8 cellular contexts compared by ENCODE assay signal in the genomic region with DNA sequence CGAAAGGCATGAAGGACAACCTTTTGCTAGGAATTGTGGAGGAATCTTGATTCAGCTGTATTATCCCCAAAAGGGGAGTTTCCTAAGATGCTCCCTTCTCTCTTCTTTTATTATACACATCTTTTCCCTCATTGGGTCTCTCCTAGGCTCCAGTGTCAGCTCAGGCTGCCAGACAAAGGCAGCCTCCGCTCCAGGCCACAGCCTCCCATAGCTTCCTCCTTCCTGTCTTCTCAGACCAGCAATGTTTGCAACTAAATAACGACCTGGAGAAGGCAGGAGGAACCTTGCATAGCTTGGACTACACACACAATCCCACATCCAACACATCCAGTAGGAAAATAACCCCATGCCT. TPM values are rescaled to one million over a fixed set of nuclear protein-coding genes. Genes with fewer than 3 reads are reported as not detected.
A peak's percentile ranks its signal among the peaks of the same experiment; 100 is the strongest.
DNase-seq lines count a peak whose midpoint lies in the region; FAIRE-seq and TF ChIP-seq lines count a peak whose summit lies in the region.

No MANE protein-coding gene starts in this region.

- H3K4me3 ChIP-seq in AG04450 (ENCODE audit: low read depth, low read length) (peak overlapping the region; percentile 58), HUES6 (ENCODE audit: low read depth, low read length) (peak overlapping the region; percentile 66), astrocyte of the cerebellum (ENCODE audit: low read depth, low read length) (peak overlapping the region; percentile 51), mesendoderm (ENCODE audit: low read length) (peak overlapping the region; percentile 64)

- H3K27me3 ChIP-seq in AG04450 (ENCODE audit: control insufficient read depth, insufficient read depth, low read length) (peaks cover 4% of the 10 kb centered on the region), HUES6 (ENCODE audit: control insufficient read depth, insufficient read depth, low read length) (peaks cover 53% of the 10 kb centered on the region), mesendoderm (ENCODE audit: insufficient read depth, low read length, poor library complexity) (peaks cover 27% of the 10 kb centered on the region)

- H2BK5ac ChIP-seq in mesendoderm (ENCODE audit: low read length) = no peak overlapping the region

- peak overlapping the region; percentile 24 for H3K18ac ChIP-seq in mesendoderm (ENCODE audit: low read length)

- H3K79me2 ChIP-seq in mesendoderm (ENCODE audit: control insufficient read depth, insufficient read depth, low read length) = no peaks in the 10 kb centered on the region

- H3K27ac ChIP-seq in AG04450 (ENCODE audit: low read depth, low read length) (peak overlapping the region; percentile 84), HUES6 (ENCODE audit: low read depth, low read length) (no peak overlapping the region; the same call in 1 of the 2 replicates), mesendoderm (ENCODE audit: low read depth, low read length) (peak overlapping the region; percentile 67)

- DNase-seq in AG04450 (ENCODE audit: low read depth, low spot score) = no peak
- no peak for DNase-seq in astrocyte of the cerebellum (ENCODE audit: low read depth)
- DNase-seq in mesendoderm = no peak
- no peak for DNase-seq in GM13977 (ENCODE audit: low spot score)
- no peak for DNase-seq in NCI-H2196 (lab: John Stamatoyannopoulos, UW; ENCODE audit: unreplicated experiment)
- no peak for DNase-seq in GM12891 (ENCODE audit: insufficient read length, low spot score)
- no peak for DNase-seq in NCI-H2029 treated with DMSO at 0.1 percent for 48 hours (lab: John Stamatoyannopoulos, UW)

- H3K9ac ChIP-seq in HUES6 (ENCODE audit: low read length) (peak overlapping the region; percentile 73), mesendoderm (ENCODE audit: low read length) (peak overlapping the region; percentile 82)

- no peak overlapping the region for H2BK120ac ChIP-seq in mesendoderm (ENCODE audit: low read depth, low read length)

- in situ Hi-C loops in astrocyte of the cerebellum (cut with HindIII; ENCODE audit: low sequenced_read_pairs) = no loop called here
- in situ Hi-C loops in GM13977 (cut with MboI; ENCODE audit: low pct_unique_long_range_greater_than_20kb, low sequenced_read_pairs, unreplicated experiment) = no loop called here

- H3K56ac ChIP-seq in mesendoderm (ENCODE audit: low read length) = peak overlapping the region; percentile 94

- no peak overlapping the region for H2BK15ac ChIP-seq in mesendoderm (replicated peaks; ENCODE audit: low read depth)

- CTCF ChIA-PET in AG04450 (lab: Charles Lee) = interaction anchor here (1.1 to 17.3 kb wide), 9 partner anchors 8 to 99 kb away, joined by 3 to 414 read pairs (median 22); a partner anchor contains a TSS

- TF ChIP-seq POLR2A in GM12891 (IDR thresholded peaks at IDR 0.05; ENCODE audit: low read depth, low read length) = no peak

- H4K8ac ChIP-seq in mesendoderm (ENCODE audit: low read depth, low read length) = no peak overlapping the region

- no peaks in the 10 kb centered on the region for H3K36me3 ChIP-seq in HUES6 (ENCODE audit: control insufficient read depth, insufficient read depth, low read length)
- H3K36me3 ChIP-seq in mesendoderm (ENCODE audit: control insufficient read depth, insufficient read depth, low read length) = no peaks in the 10 kb centered on the region

- no peak overlapping the region for H2AK5ac ChIP-seq in mesendoderm (ENCODE audit: low read length)

- POLR2A ChIA-PET in AG04450 (lab: Yijun Ruan, JAX) = interaction anchor here (1.0 to 3.2 kb wide), 11 partner anchors 9 to 775 kb away, joined by 3 to 30 read pairs (median 4); a partner anchor contains a TSS

- no peak overlapping the region for H4K5ac ChIP-seq in mesendoderm (ENCODE audit: low read length)

- H3K9me3 ChIP-seq in AG04450 (ENCODE audit: control insufficient read depth, insufficient read depth, low read length) (no peaks in the 10 kb centered on the region; the same call in 1 of the 2 replicates), HUES6 (ENCODE audit: control insufficient read depth, insufficient read depth, low read depth, low read length) (no peaks in the 10 kb centered on the region)

- TF ChIP-seq CTCF in AG04450 (IDR thresholded peaks at IDR 0.05; ENCODE audit: low read depth, low read length) (no peak), astrocyte of the cerebellum (IDR thresholded peaks at IDR 0.05; ENCODE audit: low read depth, low read length, missing control alignments) (no peak), GM13977 (IDR thresholded peaks at IDR 0.05; ENCODE audit: extremely low read depth, insufficient read depth, missing control alignments) (no peak)

- no peaks in the 10 kb centered on the region for H3K79me1 ChIP-seq in mesendoderm (ENCODE audit: low read length)

- WGBS in mesendoderm (ENCODE audit: extremely low coverage, insufficient coverage, low lambda C conversion rate) = no CpG with 5 or more reads among the region's 3 CpGs

- H3K4ac ChIP-seq in mesendoderm (ENCODE audit: low read depth, low read length) = no peak overlapping the region

- H3K4me1 ChIP-seq in HUES6 (ENCODE audit: control insufficient read depth, insufficient read depth, low read length) (peaks cover 32% of the 10 kb centered on the region), mesendoderm (ENCODE audit: control insufficient read depth, low read depth, low read length) (peaks cover 7% of the 10 kb centered on the region)

- no peak for FAIRE-seq in GM12891 (lab: Jason Lieb, UNC)

- peak overlapping the region; percentile 64 for H3K4me2 ChIP-seq in mesendoderm (ENCODE audit: low read length)

- H3K23ac ChIP-seq in mesendoderm (ENCODE audit: low read length) = no peak overlapping the region

TF ChIP-seq in GM12891, 5 proteins besides CTCF, POLR2A, EP300 and RAD21:
- TF ChIP-seq PAX5 (IDR thresholded peaks at IDR 0.05; ENCODE audit: insufficient read depth, low read length, severe bottlenecking) (no peak), SPI1 (IDR thresholded peaks at IDR 0.05; ENCODE audit: low read depth, low read length) (no peak), POU2F2 (IDR thresholded peaks at IDR 0.05; ENCODE audit: low read depth, low read length) (no peak), POLR2AphosphoS5 (IDR thresholded peaks at IDR 0.05; ENCODE audit: low read depth, low read length) (no peak), TAF1 (IDR thresholded peaks at IDR 0.05; ENCODE audit: low read depth, low read length) (no peak)
TF ChIP-seq in GM12891: peak in this region for 0.

RNA-seq across cellular contexts. Expression of a gene that starts 12.3 kb away (rescaled TPM):
- 77.8 and 87.0 TPM in 2 replicates for polyA plus RNA-seq in AG04450 (2011; rRNA removed)
- polyA minus RNA-seq in AG04450 (2011; rRNA and poly(A)+ RNA removed) = 106 and 126 TPM in 2 replicates
- 1.3 TPM for polyA plus RNA-seq in mesendoderm (2013, experiment 1 of 2)
- polyA plus RNA-seq in mesendoderm (2013, experiment 2 of 2) = 1.3 TPM
- 0.46 TPM for polyA plus RNA-seq in GM12891 (2012; ENCODE audit: low read depth, missing spikeins)

RNA-seq across cellular contexts. Expression of a gene that starts 12.4 kb away (rescaled TPM):
- polyA plus RNA-seq in AG04450 (2011; rRNA removed) = 0.27 and 0.60 TPM in 2 replicates
- polyA minus RNA-seq in AG04450 (2011; rRNA and poly(A)+ RNA removed) = 0.26 and 0.37 TPM in 2 replicates
- polyA plus RNA-seq in mesendoderm (2013, experiment 1 of 2) = 0.39 TPM
- 0.39 TPM for polyA plus RNA-seq in mesendoderm (2013, experiment 2 of 2)
- polyA plus RNA-seq in GM12891 (2012; ENCODE audit: low read depth, missing spikeins) = 0.03 TPM

RNA-seq across cellular contexts. Expression of a gene that starts 18.5 kb away (rescaled TPM):
- 10.8 and 14.1 TPM in 2 replicates for polyA plus RNA-seq in AG04450 (2011; rRNA removed)
- 10.9 and 11.3 TPM in 2 replicates for polyA minus RNA-seq in AG04450 (2011; rRNA and poly(A)+ RNA removed)
- polyA plus RNA-seq in mesendoderm (2013, experiment 1 of 2) = 0.22 TPM
- polyA plus RNA-seq in mesendoderm (2013, experiment 2 of 2) = 0.21 TPM
- 1.2 TPM for polyA plus RNA-seq in GM12891 (2012; ENCODE audit: low read depth, missing spikeins)

RNA-seq across cellular contexts. Expression of a gene that starts 43.7 kb away (rescaled TPM):
- polyA plus RNA-seq in AG04450 (2011; rRNA removed) = 33.3 and 54.3 TPM in 2 replicates
- polyA minus RNA-seq in AG04450 (2011; rRNA and poly(A)+ RNA removed) = 37.5 and 58.6 TPM in 2 replicates
- 41.5 TPM for polyA plus RNA-seq in mesendoderm (2013, experiment 1 of 2)
- 42.1 TPM for polyA plus RNA-seq in mesendoderm (2013, experiment 2 of 2)
- 14.1 TPM for polyA plus RNA-seq in GM12891 (2012; ENCODE audit: low read depth, missing spikeins)

RNA-seq across cellular contexts. Expression of a gene that starts 56.0 kb away (rescaled TPM):
- 4.3 and 6.9 TPM in 2 replicates for polyA plus RNA-seq in AG04450 (2011; rRNA removed)
- polyA minus RNA-seq in AG04450 (2011; rRNA and poly(A)+ RNA removed) = 5.5 and 7.8 TPM in 2 replicates
- polyA plus RNA-seq in mesendoderm (2013, experiment 1 of 2) = 20.1 TPM
- 19.7 TPM for polyA plus RNA-seq in mesendoderm (2013, experiment 2 of 2)
- 15.0 TPM for polyA plus RNA-seq in GM12891 (2012; ENCODE audit: low read depth, missing spikeins)
